In the genomic region with DNA sequence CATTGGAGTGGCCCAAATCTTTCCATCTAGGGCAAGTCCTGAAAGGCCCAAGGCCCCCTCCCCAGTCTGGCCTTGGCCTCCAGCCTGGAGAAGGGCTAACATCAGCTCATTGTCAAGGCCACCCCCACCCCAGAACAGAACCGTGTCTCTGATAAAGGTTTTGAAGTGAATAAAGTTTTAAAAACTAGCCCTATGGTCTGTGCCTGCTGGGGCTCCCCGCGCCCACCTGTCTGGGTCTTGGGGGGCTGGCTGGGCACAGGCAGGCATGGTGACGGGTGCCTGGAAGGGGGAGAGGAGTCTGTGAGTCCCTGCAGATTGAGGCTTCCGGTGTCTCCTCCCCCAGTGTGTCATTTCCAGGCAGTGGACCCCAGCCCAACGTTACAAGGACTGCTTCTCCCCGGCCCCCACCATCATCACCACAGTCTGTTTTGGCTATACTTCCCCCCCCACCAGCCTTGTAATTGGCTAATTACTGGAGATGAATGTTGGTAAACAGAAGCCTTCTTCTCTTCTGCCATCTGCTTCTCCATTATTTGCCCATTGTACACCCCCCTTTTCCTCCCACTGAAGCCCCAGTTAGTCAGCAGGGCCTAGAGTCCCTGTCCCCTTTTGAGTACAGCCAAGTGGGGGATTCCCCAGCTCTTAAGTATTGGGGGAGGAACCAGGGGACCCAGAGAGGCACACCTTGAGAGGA, we compare ENCODE assay signal across 12 cellular contexts. TPM values are rescaled to one million over a fixed set of nuclear protein-coding genes. Genes with fewer than 3 reads are reported as not detected.
DNase-seq lines count a peak whose midpoint lies in the region; ATAC-seq, FAIRE-seq and TF ChIP-seq lines count a peak whose summit lies in the region.
"Had no signal": no experiment of that assay in that cellular context is flagged by ENCODE, and none has a peak within 500 bp of the region (broad histone marks: within the 10 kb centered on the region; RNA-seq: fewer than 3 reads in every experiment).

No MANE protein-coding gene starts in this region.

- H3K9me3 ChIP-seq in cardiac muscle cell (ENCODE audit: low read depth), result no peaks in the 10 kb centered on the region
- no peaks in the 10 kb centered on the region for H3K9me3 ChIP-seq in SK-N-SH
- no peaks in the 10 kb centered on the region for H3K9me3 ChIP-seq in keratinocyte (ENCODE audit: control insufficient read depth, low read depth, low read length)
- no peaks in the 10 kb centered on the region for H3K9me3 ChIP-seq in thyroid gland

- no peaks in the 10 kb centered on the region for H3K9me2 ChIP-seq in SK-N-SH

- H2AFZ ChIP-seq in SK-N-SH (ENCODE audit: low read depth) (no peak overlapping the region), keratinocyte (ENCODE audit: control insufficient read depth, low read length) (no peak overlapping the region)

- intact Hi-C loops in left cardiac atrium (cut with DNase I) (no loop called here), thyroid gland (cut with DNase I) (no loop called here)

- H3K4me1 ChIP-seq in cardiac muscle cell (ENCODE audit: low read depth), result peaks cover 6% of the 10 kb centered on the region
- H3K4me1 ChIP-seq in SK-N-SH (ENCODE audit: control insufficient read depth in 1 of 2, insufficient read depth in 2 of 2, low read depth in 1 of 2, low read length in 1 of 2), result peaks cover 32 to 39% of the 10 kb centered on the region in 2 experiments
- peaks cover 26% of the 10 kb centered on the region for H3K4me1 ChIP-seq in keratinocyte (ENCODE audit: control insufficient read depth, extremely low read depth, insufficient read depth, low read length)
- peaks cover 9 to 27% of the 10 kb centered on the region in 2 donors for H3K4me1 ChIP-seq in thyroid gland

- H3K36me3 ChIP-seq in cardiac muscle cell, result peaks cover 29% of the 10 kb centered on the region
- H3K36me3 ChIP-seq in SK-N-SH (replicated peaks in 1 of 2; ENCODE audit: control insufficient read depth in 1 of 2, insufficient read depth in 2 of 2, low read length in 1 of 2), result peaks cover 16 to 36% of the 10 kb centered on the region in 2 experiments
- H3K36me3 ChIP-seq in keratinocyte (ENCODE audit: control insufficient read depth in 2 of 2, extremely low read depth in 1 of 2, insufficient read depth in 2 of 2, low read length in 2 of 2), result peaks cover 32 to 39% of the 10 kb centered on the region in 2 experiments
- H3K36me3 ChIP-seq in thyroid gland, result peaks cover 43 to 48% of the 10 kb centered on the region in 2 donors

- dilution Hi-C loops in keratinocyte (cut with MboI; ENCODE audit: extremely low pct_ligation_motif_present, low sequenced_read_pairs), result no loop called here

- CTCF ChIA-PET in SK-N-SH (lab: Yijun Ruan, JAX), result interaction anchor here (0.7 to 5.6 kb wide), 11 partner anchors 10 to 177 kb away, joined by 3 to 55 read pairs (median 3); partner anchors contain the start of gene GCDH

- peaks cover 2% of the 10 kb centered on the region for H3K9me1 ChIP-seq in keratinocyte (ENCODE audit: control insufficient read depth, extremely low read depth, insufficient read depth, low read length)

- no peak for TF ChIP-seq POLR2A in thyroid gland (IDR thresholded peaks at IDR 0.05)

- peak overlapping the region; percentile 60; the same call in 1 of the 2 replicates for H3K9ac ChIP-seq in SK-N-SH
- H3K9ac ChIP-seq in keratinocyte (ENCODE audit: control insufficient read depth, extremely low read depth, insufficient read depth, low read length), result no peak overlapping the region

- H4K20me1 ChIP-seq in SK-N-SH (ENCODE audit: insufficient read depth), result peaks cover 5% of the 10 kb centered on the region; the same call in 1 of the 2 replicates
- H4K20me1 ChIP-seq in keratinocyte (ENCODE audit: control insufficient read depth, extremely low read depth, insufficient read depth, low read length), result no peaks in the 10 kb centered on the region

- H3K79me2 ChIP-seq in SK-N-SH (ENCODE audit: insufficient read depth), result peaks cover 65% of the 10 kb centered on the region
- peaks cover 44% of the 10 kb centered on the region for H3K79me2 ChIP-seq in keratinocyte (ENCODE audit: control insufficient read depth, insufficient read depth, low read length)

- 44% methylated on average over 7 of the region's 7 CpGs for WGBS in SK-N-SH (ENCODE audit: low lambda C conversion rate)
- WGBS in thyroid gland, 2 donors, result 62 to 77% methylated on average over 7 of the region's 7 CpGs

- peak overlapping the region; percentile 60 for H3K27ac ChIP-seq in cardiac muscle cell
- H3K27ac ChIP-seq in SK-N-SH (ENCODE audit: low read depth in 2 of 2, low read length in 1 of 2), result peak overlapping the region; percentile 93 to 97
- H3K27ac ChIP-seq in keratinocyte (ENCODE audit: control insufficient read depth, insufficient read depth, low read length), result peak overlapping the region; percentile 35
- H3K27ac ChIP-seq in thyroid gland, result peak overlapping the region in 2 of 3 donors; percentile 34 to 59

- H3K4me2 ChIP-seq in SK-N-SH, result peak overlapping the region; percentile 96
- H3K4me2 ChIP-seq in keratinocyte (ENCODE audit: control insufficient read depth, extremely low read depth, insufficient read depth, low read depth, low read length), result no peak overlapping the region

- TF ChIP-seq RAD21 in SK-N-SH (IDR thresholded peaks at IDR 0.05; ENCODE audit: low read length), result no peak

- no peak overlapping the region for H3K4me3 ChIP-seq in cardiac muscle cell
- no peak overlapping the region for H3K4me3 ChIP-seq in SK-N-SH (ENCODE audit: low read depth in 2 of 2, low read length in 1 of 2)
- H3K4me3 ChIP-seq in keratinocyte (ENCODE audit: control insufficient read depth in 2 of 3, extremely low read depth in 1 of 3, insufficient read depth in 2 of 3, low read depth in 1 of 3, low read length in 3 of 3), result no peak overlapping the region
- no peak overlapping the region for H3K4me3 ChIP-seq in thyroid gland (replicated peaks in 1 of 3)

- TF ChIP-seq CTCF in cardiac muscle cell (IDR thresholded peaks at IDR 0.05; ENCODE audit: low read depth, low read length), result no peak
- TF ChIP-seq CTCF in SK-N-SH (IDR thresholded peaks at IDR 0.05), result no peak
- TF ChIP-seq CTCF in keratinocyte (optimal IDR thresholded peaks at IDR 0.05 in 1 of 3, IDR thresholded peaks at IDR 0.05 in 1 of 3, conservative IDR thresholded peaks at IDR 0.05 in 1 of 3; ENCODE audit: extremely low read depth in 1 of 3, insufficient read depth in 2 of 3, low read length in 3 of 3), result no peak
- no peak for TF ChIP-seq CTCF in thyroid gland (IDR thresholded peaks at IDR 0.05)

- no peak for FAIRE-seq in keratinocyte (lab: Jason Lieb, UNC)

- ATAC-seq in left cardiac atrium, result no peak
- no peak for ATAC-seq in HG02642 (IDR thresholded peaks at IDR 0.05; ENCODE audit: poor library complexity, unreplicated experiment)
- ATAC-seq in HG03432 (IDR thresholded peaks at IDR 0.05; ENCODE audit: unreplicated experiment), result no peak

- DNase-seq in cardiac muscle cell (ENCODE audit: low read depth in 1 of 2, low spot score in 1 of 2) (no peak), left cardiac atrium (no peak), SK-N-SH (no peak), keratinocyte (ENCODE audit: low read depth, low spot score) (no peak), thyroid gland (no peak), DMS79 (lab: John Stamatoyannopoulos, UW) (no peak)
- DNase-seq: activated effector memory CD4-positive, alpha-beta T cell treated with Interleukin-2 at 50 U/mL for 16 hours; CD4-positive, CD25-positive, alpha-beta regulatory T cell had no signal

- no peak for TF ChIP-seq EP300 in SK-N-SH (IDR thresholded peaks at IDR 0.05; ENCODE audit: borderline replicate concordance in 1 of 2, low read depth in 1 of 2, low read length in 1 of 2)

- H3K27me3 ChIP-seq in cardiac muscle cell (no peaks in the 10 kb centered on the region), SK-N-SH (ENCODE audit: insufficient read depth) (no peaks in the 10 kb centered on the region), keratinocyte (ENCODE audit: control insufficient read depth, extremely low read depth, insufficient read depth, low read length) (no peaks in the 10 kb centered on the region), thyroid gland (no peaks in the 10 kb centered on the region)

- H3F3A ChIP-seq in SK-N-SH (replicated peaks; ENCODE audit: insufficient read depth), result peaks cover 72% of the 10 kb centered on the region

- POLR2A ChIA-PET in SK-N-SH (lab: Yijun Ruan, JAX), result interaction anchor here (0.8 to 1.5 kb wide), 7 partner anchors 7 to 40 kb away, joined by 3 to 9 read pairs (median 3); partner anchors contain the start of genes CALR and DAND5

RNA-seq across cellular contexts. Expression of gene GADD45GIP1, which starts 3.4 kb away (rescaled TPM):
- total RNA-seq in cardiac muscle cell (78.2 and 84.5 TPM in 2 replicates), left cardiac atrium (10 to 100 TPM; 25.5 to 28.1 TPM), thyroid gland (10 to 100 TPM; 31.8 to 68.3 (median 55.2) TPM)
- polyA plus RNA-seq in cardiac muscle cell (133 and 145 TPM in 2 replicates), SK-N-SH (2012; rRNA removed) (65.7 and 91.8 TPM in 2 replicates), keratinocyte (27.8 to 38.4 TPM (median 35.5 TPM) in 3 replicates)
- polyA plus RNA-seq in SK-N-SH (2012; cell fraction: cytosol; rRNA removed), result 55.7 and 67.8 TPM in 2 replicates
- 31.0 and 46.6 TPM in 2 replicates for polyA plus RNA-seq in SK-N-SH (2012; cell fraction: nucleus; rRNA removed)
- polyA plus RNA-seq in keratinocyte (2011; ENCODE audit: low read depth), result 22.7 TPM
- 10.8 and 29.0 TPM in 2 replicates for polyA plus RNA-seq in keratinocyte (2011; cell fraction: cytosol; rRNA removed)
- polyA plus RNA-seq in keratinocyte (2011; cell fraction: nucleus; rRNA removed), result 9.8 and 10.6 TPM in 2 replicates
- 18.1 and 56.9 TPM in 2 replicates for polyA plus RNA-seq in keratinocyte (2012; ENCODE audit: low replicate concordance)
- polyA minus RNA-seq in keratinocyte, result 4.4 to 9.0 TPM (median 4.6 TPM) in 3 replicates
- polyA minus RNA-seq in keratinocyte (2011; cell fraction: cytosol; rRNA and poly(A)+ RNA removed), result 43.2 TPM
- 2.9 and 3.7 TPM in 2 replicates for polyA minus RNA-seq in keratinocyte (2011; cell fraction: nucleus; rRNA and poly(A)+ RNA removed)

RNA-seq across cellular contexts. Expression of gene RAD23A, which starts 7.9 kb away (rescaled TPM):
- total RNA-seq in cardiac muscle cell (157 and 191 TPM in 2 replicates), left cardiac atrium (100 to 1,000 TPM; 113 to 131 TPM), thyroid gland (100 to 1,000 TPM in 2 of 4 donors, 10 to 100 TPM in 2; 72.0 to 128 (median 101) TPM)
- polyA plus RNA-seq in cardiac muscle cell (182 and 225 TPM in 2 replicates), SK-N-SH (2012; rRNA removed) (60.4 and 116 TPM in 2 replicates), keratinocyte (20.3 to 63.3 TPM (median 23.7 TPM) in 3 replicates)
- polyA plus RNA-seq in SK-N-SH (2012; cell fraction: cytosol; rRNA removed), result 49.7 and 70.4 TPM in 2 replicates
- polyA plus RNA-seq in SK-N-SH (2012; cell fraction: nucleus; rRNA removed), result 173 and 199 TPM in 2 replicates
- polyA plus RNA-seq in keratinocyte (2011; ENCODE audit: low read depth), result 51.3 TPM
- polyA plus RNA-seq in keratinocyte (2011; cell fraction: cytosol; rRNA removed), result 31.9 and 74.2 TPM in 2 replicates
- 31.8 and 38.2 TPM in 2 replicates for polyA plus RNA-seq in keratinocyte (2011; cell fraction: nucleus; rRNA removed)
- polyA plus RNA-seq in keratinocyte (2012; ENCODE audit: low replicate concordance), result 106 and 107 TPM in 2 replicates
- polyA minus RNA-seq in keratinocyte, result 24.7 to 169 TPM (median 25.4 TPM) in 3 replicates
- polyA minus RNA-seq in keratinocyte (2011; cell fraction: cytosol; rRNA and poly(A)+ RNA removed), result 84.4 TPM
- 13.9 and 16.0 TPM in 2 replicates for polyA minus RNA-seq in keratinocyte (2011; cell fraction: nucleus; rRNA and poly(A)+ RNA removed)

RNA-seq across cellular contexts. Expression of gene CALR, which starts 15.2 kb away (rescaled TPM):
- total RNA-seq in cardiac muscle cell (615 and 1,390 TPM in 2 replicates), left cardiac atrium (100 to 1,000 TPM; 627 to 707 TPM), thyroid gland (1,000 to 10,000 TPM; 1,892 to 4,270 (median 2,942) TPM)
- polyA plus RNA-seq in cardiac muscle cell (338 and 856 TPM in 2 replicates), SK-N-SH (2012; rRNA removed) (1,316 and 1,334 TPM in 2 replicates), keratinocyte (785 to 1,497 TPM (median 899 TPM) in 3 replicates)
- polyA plus RNA-seq in SK-N-SH (2012; cell fraction: cytosol; rRNA removed), result 1,211 and 1,253 TPM in 2 replicates
- 904 and 910 TPM in 2 replicates for polyA plus RNA-seq in SK-N-SH (2012; cell fraction: nucleus; rRNA removed)
- polyA plus RNA-seq in keratinocyte (2011; ENCODE audit: low read depth), result 690 TPM
- polyA plus RNA-seq in keratinocyte (2011; cell fraction: cytosol; rRNA removed), result 541 and 590 TPM in 2 replicates
- 847 and 916 TPM in 2 replicates for polyA plus RNA-seq in keratinocyte (2011; cell fraction: nucleus; rRNA removed)
- 591 and 1,352 TPM in 2 replicates for polyA plus RNA-seq in keratinocyte (2012; ENCODE audit: low replicate concordance)
- 878 to 1,487 TPM (median 945 TPM) in 3 replicates for polyA minus RNA-seq in keratinocyte
- 831 TPM for polyA minus RNA-seq in keratinocyte (2011; cell fraction: cytosol; rRNA and poly(A)+ RNA removed)
- 464 and 627 TPM in 2 replicates for polyA minus RNA-seq in keratinocyte (2011; cell fraction: nucleus; rRNA and poly(A)+ RNA removed)

RNA-seq across cellular contexts. Expression of gene DAND5, which starts 15.8 kb away (rescaled TPM):
- 0.67 TPM in 1 of 2 replicates, not detected in the other for total RNA-seq in cardiac muscle cell
- 0.07 and 0.09 TPM in 2 replicates for polyA plus RNA-seq in cardiac muscle cell
- 1 to 10 TPM; 5.2 to 7.0 TPM for total RNA-seq in left cardiac atrium
- polyA plus RNA-seq in SK-N-SH (2012; rRNA removed), result 1.0 and 1.6 TPM in 2 replicates
- polyA plus RNA-seq in SK-N-SH (2012; cell fraction: cytosol; rRNA removed), result 0.95 and 1.0 TPM in 2 replicates
- 1.4 and 3.0 TPM in 2 replicates for polyA plus RNA-seq in SK-N-SH (2012; cell fraction: nucleus; rRNA removed)
- 0.09 TPM in 1 of 3 replicates, not detected in the others for polyA plus RNA-seq in keratinocyte
- not detected for polyA plus RNA-seq in keratinocyte (2011; ENCODE audit: low read depth)
- not detected in 2 replicates for polyA plus RNA-seq in keratinocyte (2011; cell fraction: cytosol; rRNA removed)
- polyA plus RNA-seq in keratinocyte (2011; cell fraction: nucleus; rRNA removed), result 0.06 and 0.08 TPM in 2 replicates
- 0.06 TPM in 1 of 2 replicates, not detected in the other for polyA plus RNA-seq in keratinocyte (2012; ENCODE audit: low replicate concordance)
- not detected in 3 replicates for polyA minus RNA-seq in keratinocyte
- polyA minus RNA-seq in keratinocyte (2011; cell fraction: cytosol; rRNA and poly(A)+ RNA removed), result not detected
- not detected in 2 replicates for polyA minus RNA-seq in keratinocyte (2011; cell fraction: nucleus; rRNA and poly(A)+ RNA removed)
- total RNA-seq in thyroid gland, result under 1 TPM in 2 of 4 donors, not detected in 2; 0.40 to 0.45 TPM
- total RNA-seq: CD4-positive, CD25-positive, alpha-beta regulatory T cell; esophagus mucosa; myocyte had no signal
- polyA plus RNA-seq: CD4-positive, CD25-positive, alpha-beta regulatory T cell had no signal

RNA-seq across cellular contexts. Expression of gene FARSA, which starts 20.1 kb away (rescaled TPM):
- total RNA-seq in cardiac muscle cell, result 81.9 and 87.9 TPM in 2 replicates
- 121 and 133 TPM in 2 replicates for polyA plus RNA-seq in cardiac muscle cell
- 10 to 100 TPM; 31.8 to 49.1 TPM for total RNA-seq in left cardiac atrium
- polyA plus RNA-seq in SK-N-SH (2012; rRNA removed), result 56.8 and 170 TPM in 2 replicates
- polyA plus RNA-seq in SK-N-SH (2012; cell fraction: cytosol; rRNA removed), result 106 and 113 TPM in 2 replicates
- 237 and 401 TPM in 2 replicates for polyA plus RNA-seq in SK-N-SH (2012; cell fraction: nucleus; rRNA removed)
- polyA plus RNA-seq in keratinocyte, result 29.9 to 68.7 TPM (median 30.9 TPM) in 3 replicates
- polyA plus RNA-seq in keratinocyte (2011; ENCODE audit: low read depth), result 22.0 TPM
- polyA plus RNA-seq in keratinocyte (2011; cell fraction: cytosol; rRNA removed), result 24.6 and 39.9 TPM in 2 replicates
- 64.7 and 72.5 TPM in 2 replicates for polyA plus RNA-seq in keratinocyte (2011; cell fraction: nucleus; rRNA removed)
- polyA plus RNA-seq in keratinocyte (2012; ENCODE audit: low replicate concordance), result 49.0 and 90.2 TPM in 2 replicates
- polyA minus RNA-seq in keratinocyte, result 25.3 to 136 TPM (median 29.6 TPM) in 3 replicates
- 30.7 TPM for polyA minus RNA-seq in keratinocyte (2011; cell fraction: cytosol; rRNA and poly(A)+ RNA removed)
- polyA minus RNA-seq in keratinocyte (2011; cell fraction: nucleus; rRNA and poly(A)+ RNA removed), result 16.6 and 19.2 TPM in 2 replicates
- 10 to 100 TPM; 43.5 to 61.5 (median 53.4) TPM for total RNA-seq in thyroid gland

Comparison
In these comparisons a context has a peak if more than half of its experiments do, and no peak if none do; other contexts are left out.
1. H3K27ac ChIP-seq: peak in every context shown above with its lines; median percentile 95 in SK-N-SH; 60 in cardiac muscle cell; 46 in thyroid gland; 35 in keratinocyte.